9 cellular contexts compared by ENCODE assay signal in genomic region chr13:91639316-91639715, GRCh38.
"Had no signal": no experiment of that assay in that cellular context is flagged by ENCODE, and none has a peak within 500 bp of the region (broad histone marks: within the 10 kb centered on the region; RNA-seq: fewer than 3 reads in every experiment).

No MANE protein-coding gene starts in this region.

- H3K36me3 ChIP-seq: HAP-1 had no signal

- DNase-seq: GM23248, GOT3, H7, HFFc6, KBM-7 had no signal

- ATAC-seq: HCT116, HepG2 had no signal

- H3K4me3 ChIP-seq: GM23248, HAP-1 had no signal

- H3K9ac ChIP-seq: GM23248, KMS-11 had no signal

- H3K4me2 ChIP-seq: KMS-11 had no signal

- H3K9me3 ChIP-seq: HAP-1 had no signal

- H3K27ac ChIP-seq: GM23248, KMS-11 had no signal

- H3K4me1 ChIP-seq: HAP-1 had no signal

- H2AFZ ChIP-seq: GM23248 had no signal
